Comparison of ENCODE assay signal across 12 cellular contexts in genomic region chr2:86025976-86026743, GRCh38.
A peak's percentile ranks its signal among the peaks of the same experiment; 100 is the strongest.
DNase-seq lines count a peak whose midpoint lies in the region; ATAC-seq and TF ChIP-seq lines count a peak whose summit lies in the region.
"Had no signal": no experiment of that assay in that cellular context is flagged by ENCODE, and none has a peak within 500 bp of the region (broad histone marks: within the 10 kb centered on the region; RNA-seq: fewer than 3 reads in every experiment).

No MANE protein-coding gene starts in this region.

- H3K27ac ChIP-seq in heart right ventricle (peak overlapping the region in 7 of 10 donors; percentile 5 to 79 (median 60)), gastroesophageal sphincter (peak overlapping the region in 3 of 4 donors; percentile 51 to 60 (median 54)), sigmoid colon (peak overlapping the region; percentile 19 to 49 (median 28))
- no peak overlapping the region for H3K27ac ChIP-seq in effector memory CD4-positive, alpha-beta T cell (ENCODE audit: insufficient read depth, low read length, poor library complexity, severe bottlenecking)
- H3K27ac ChIP-seq: upper lobe of left lung had no signal

- TF ChIP-seq EP300 in gastroesophageal sphincter (IDR thresholded peaks at IDR 0.05) (no peak), sigmoid colon (IDR thresholded peaks at IDR 0.05) (no peak)

- no peak for TF ChIP-seq CTCF in heart right ventricle (IDR thresholded peaks at IDR 0.05)
- no peak for TF ChIP-seq CTCF in gastroesophageal sphincter (IDR thresholded peaks at IDR 0.05)
- TF ChIP-seq CTCF in sigmoid colon (IDR thresholded peaks at IDR 0.05): no peak

- DNase-seq in heart right ventricle (no peak), left ventricle myocardium superior (no peak), sigmoid colon (peak; percentile 62), NK-92 (lab: John Stamatoyannopoulos, UW; ENCODE audit: unreplicated experiment) (no peak), AML-193 (lab: John Stamatoyannopoulos, UW) (no peak)
- DNase-seq in effector memory CD4-positive, alpha-beta T cell: no peak
- DNase-seq: Karpas-422, NCI-H146, upper lobe of left lung had no signal

- ATAC-seq in heart right ventricle (no peak), left ventricle myocardium superior (no peak), gastroesophageal sphincter (no peak), GM21526 (IDR thresholded peaks at IDR 0.05; ENCODE audit: low FRiP score, unreplicated experiment) (no peak)

- H3K9me3 ChIP-seq in heart right ventricle (no peaks in the 10 kb centered on the region), gastroesophageal sphincter (no peaks in the 10 kb centered on the region), sigmoid colon (no peaks in the 10 kb centered on the region)
- no peaks in the 10 kb centered on the region for H3K9me3 ChIP-seq in effector memory CD4-positive, alpha-beta T cell (ENCODE audit: control insufficient read depth, low read length)
- H3K9me3 ChIP-seq: upper lobe of left lung had no signal

- H3K4me3 ChIP-seq in heart right ventricle (no peak overlapping the region), gastroesophageal sphincter (no peak overlapping the region), sigmoid colon (no peak overlapping the region)
- no peak overlapping the region for H3K4me3 ChIP-seq in effector memory CD4-positive, alpha-beta T cell (ENCODE audit: insufficient read depth, low read depth, low read length, poor library complexity, severe bottlenecking)
- H3K4me3 ChIP-seq: GM23338, upper lobe of left lung had no signal

- TF ChIP-seq POLR2A in gastroesophageal sphincter (IDR thresholded peaks at IDR 0.05): no peak
- TF ChIP-seq POLR2A in sigmoid colon (IDR thresholded peaks at IDR 0.05): no peak

- H3K27me3 ChIP-seq in heart right ventricle: peaks cover 0 to 3% (median 0%) of the 10 kb centered on the region in 7 donors
- no peaks in the 10 kb centered on the region for H3K27me3 ChIP-seq in gastroesophageal sphincter
- no peaks in the 10 kb centered on the region for H3K27me3 ChIP-seq in sigmoid colon
- H3K27me3 ChIP-seq in effector memory CD4-positive, alpha-beta T cell (replicated peaks; ENCODE audit: control insufficient read depth, insufficient read depth, low read length, poor library complexity, severe bottlenecking): no peaks in the 10 kb centered on the region
- H3K27me3 ChIP-seq: upper lobe of left lung had no signal

- H3K4me1 ChIP-seq in heart right ventricle (peaks cover 12 to 42% (median 27%) of the 10 kb centered on the region in 9 donors), gastroesophageal sphincter (peaks cover 0 to 17% (median 3%) of the 10 kb centered on the region in 3 donors), sigmoid colon (peaks cover 0 to 9% (median under 1%) of the 10 kb centered on the region in 4 donors)
- H3K4me1 ChIP-seq in effector memory CD4-positive, alpha-beta T cell (ENCODE audit: control insufficient read depth, insufficient read depth, low read length, poor library complexity, severe bottlenecking): no peaks in the 10 kb centered on the region

- H3K36me3 ChIP-seq in heart right ventricle (peaks cover 0 to 66% (median 37%) of the 10 kb centered on the region in 9 donors), gastroesophageal sphincter (peaks cover 0 to 70% of the 10 kb centered on the region in 2 donors), sigmoid colon (peaks cover under 1 to 50% (median 38%) of the 10 kb centered on the region in 4 donors)
- H3K36me3 ChIP-seq in effector memory CD4-positive, alpha-beta T cell (ENCODE audit: control insufficient read depth, insufficient read depth, low read length): peaks cover 54% of the 10 kb centered on the region

- WGBS in heart right ventricle, 2 donors: 85 to 92% methylated on average over 8 of the region's 8 CpGs
- WGBS in gastroesophageal sphincter (ENCODE audit: low coverage in 1 of 2), 2 donors: 61 to 89% methylated on average over 4 to 6 of the region's 8 CpGs
- 91 to 93% methylated on average over 8 of the region's 8 CpGs for WGBS in sigmoid colon, 2 donors

- intact Hi-C loops in heart right ventricle (cut with DNase I): loop anchor here in 2 of 10 donors (5.0 kb wide), 1 partner anchor 46 kb away; no protein-coding TSS in a partner anchor
- intact Hi-C loops in left ventricle myocardium superior (cut with micrococcal nuclease): no loop called here
- intact Hi-C loops in sigmoid colon (cut with DNase I): no loop called here
